Comparison of ENCODE assay signal across 20 cellular contexts in genomic region chr10:45179716-45180115, GRCh38.
DNase-seq lines count a peak whose midpoint lies in the region; ATAC-seq, FAIRE-seq and TF ChIP-seq lines count a peak whose summit lies in the region.
"Had no signal": no experiment of that assay in that cellular context is flagged by ENCODE, and none has a peak within 500 bp of the region (broad histone marks: within the 10 kb centered on the region; RNA-seq: fewer than 3 reads in every experiment).

No MANE protein-coding gene starts in this region.

- TF ChIP-seq POLR2A in K562 (conservative IDR thresholded peaks at IDR 0.05) = no peak

- DNase-seq in SHP77 (lab: John Stamatoyannopoulos, UW) = peak; percentile 1 to 3
- DNase-seq in SHP77 treated with DMSO at 0.1 percent for 48 hours (lab: John Stamatoyannopoulos, UW) = no peak
- no peak for DNase-seq in K562 (ENCODE audit: extremely low read depth in 1 of 4, low spot score in 3 of 4)
- DNase-seq in right atrium auricular region (ENCODE audit: low spot score) = peak; percentile 66
- peak; percentile 32 to 67 for DNase-seq in tibial artery
- no peak for DNase-seq in chondrocyte (ENCODE audit: low spot score)
- no peak for DNase-seq in stimulated activated CD4-positive, alpha-beta T cell treated with anti-CD3 and anti-CD28 coated beads, Interleukin-2, amount 100 ng/mL, for 24 hours
- DNase-seq: activated CD8-positive, alpha-beta memory T cell treated with anti-CD3 and anti-CD28 coated beads, Interleukin-2, amount 50 U/mL, for 4 hours; activated naive CD8-positive, alpha-beta T cell treated with anti-CD3 and anti-CD28 coated beads for 36 hours; C1 segment of cervical spinal cord; dermis blood vessel endothelial cell; NCI-H1417; SJCRH30; T-helper 17 cell; WERI-Rb-1 had no signal

- no peak overlapping the region for H3K4me3 Mint-ChIP-seq in chondrocyte (ENCODE audit: unreplicated experiment)
- H3K4me3 Mint-ChIP-seq: activated naive CD8-positive, alpha-beta T cell treated with anti-CD3 and anti-CD28 coated beads for 36 hours; T-helper 17 cell had no signal

- H3K27ac ChIP-seq in K562 (ENCODE audit: extremely low read depth, low read depth, low read length) (no peak overlapping the region), right atrium auricular region (peak overlapping the region; percentile 37 to 41), tibial artery (peak overlapping the region; percentile 15 to 34)
- H3K27ac ChIP-seq: breast epithelium, neutrophil, SJCRH30, WERI-Rb-1 had no signal

- H3K9me3 ChIP-seq in K562 (replicated peaks; ENCODE audit: control insufficient read depth, insufficient read depth, low read depth, low read length) = no peaks in the 10 kb centered on the region
- no peaks in the 10 kb centered on the region for H3K9me3 ChIP-seq in right atrium auricular region
- H3K9me3 ChIP-seq in tibial artery = no peaks in the 10 kb centered on the region
- H3K9me3 ChIP-seq: breast epithelium, neutrophil, SJCRH30 had no signal

- 42% methylated on average over 12 of the region's 12 CpGs for WGBS in K562 (ENCODE audit: insufficient coverage, low coverage, missing lambda C conversion rate)

- H3K9ac ChIP-seq in K562 (ENCODE audit: insufficient read depth in 1 of 2, low read depth in 2 of 2, low read length in 2 of 2) = peak overlapping the region in 1 of 2 experiments; percentile 76; a peak in 1 of 4 replicates

- BruUV-seq in K562 (replicated peaks; lab: Mats Ljungman, UMichigan) = no TSS peak

- no peaks in the 10 kb centered on the region for H3K27me3 ChIP-seq in K562 (ENCODE audit: control insufficient read depth in 2 of 2, insufficient read depth in 2 of 2, low read length in 2 of 2)
- H3K27me3 ChIP-seq in right atrium auricular region = no peaks in the 10 kb centered on the region
- no peaks in the 10 kb centered on the region for H3K27me3 ChIP-seq in tibial artery
- H3K27me3 ChIP-seq: breast epithelium, neutrophil, SJCRH30 had no signal

- no peak for FAIRE-seq in K562 (lab: Jason Lieb, UNC)
- FAIRE-seq: A204.1 had no signal

- no peak; the same call in 2 of the 3 replicates for ATAC-seq in K562
- no peak for ATAC-seq in GM21528 (IDR thresholded peaks at IDR 0.05; ENCODE audit: low FRiP score, unreplicated experiment)
- ATAC-seq: T-helper 17 cell had no signal

- POLR2A ChIA-PET in K562 (lab: Yijun Ruan, JAX) = interaction anchor here (1.3 kb wide), 1 partner anchor 36 kb away, joined by 3 read pairs; no protein-coding TSS in a partner anchor

- no peaks in the 10 kb centered on the region for H3K36me3 Mint-ChIP-seq in chondrocyte (ENCODE audit: low read depth)
- H3K36me3 Mint-ChIP-seq: activated naive CD8-positive, alpha-beta T cell treated with anti-CD3 and anti-CD28 coated beads for 36 hours had no signal

- no peaks in the 10 kb centered on the region for H4K20me1 ChIP-seq in K562 (replicated peaks; ENCODE audit: control insufficient read depth, insufficient read depth, low read length)

- in situ Hi-C loops in K562 (cut with MboI) = no loop called here

- no peak for TF ChIP-seq RAD21 in K562 (CRISPR knock-in tag; conservative IDR thresholded peaks at IDR 0.05 in 1 of 2, IDR thresholded peaks at IDR 0.05 in 1 of 2)

- no peaks in the 10 kb centered on the region for H3K9me3 Mint-ChIP-seq in chondrocyte (ENCODE audit: low read depth)
- H3K9me3 Mint-ChIP-seq: activated naive CD8-positive, alpha-beta T cell treated with anti-CD3 and anti-CD28 coated beads for 36 hours; activated T-helper 2 cell treated with anti-CD3 and anti-CD28 coated beads, Interferon-gamma antibody, Interleukin-2, Interleukin-4, amounts not matched to agents 10 μg/mL and 5 μg/mL and 100 μg/mL, durations not matched to agents 14 hours and 24 hours and 36 hours had no signal

- no peak for TF ChIP-seq CTCF in K562 (IDR thresholded peaks at IDR 0.05 in 2 of 3, conservative IDR thresholded peaks at IDR 0.05 in 1 of 3; ENCODE audit: insufficient read depth in 2 of 3, low read depth in 1 of 3, low read length in 3 of 3)
- no peak for TF ChIP-seq CTCF in right atrium auricular region (IDR thresholded peaks at IDR 0.05)
- no peak for TF ChIP-seq CTCF in tibial artery (IDR thresholded peaks at IDR 0.05)
- no peak for TF ChIP-seq CTCF in chondrocyte (IDR thresholded peaks at IDR 0.05)

- intact Hi-C loops in K562 (cut with micrococcal nuclease) (no loop called here), tibial artery (cut with DNase I; ENCODE audit: low total_unique reads) (no loop called here)

- no peaks in the 10 kb centered on the region for H3K9me1 ChIP-seq in K562 (ENCODE audit: control insufficient read depth, insufficient read depth, low read length)

- H3K27ac Mint-ChIP-seq in chondrocyte (ENCODE audit: unreplicated experiment) = no peak overlapping the region
- H3K27ac Mint-ChIP-seq: activated naive CD8-positive, alpha-beta T cell treated with anti-CD3 and anti-CD28 coated beads for 36 hours; activated T-helper 2 cell treated with anti-CD3 and anti-CD28 coated beads, Interferon-gamma antibody, Interleukin-2, Interleukin-4, amounts not matched to agents 10 μg/mL and 5 μg/mL and 100 μg/mL, durations not matched to agents 14 hours and 24 hours and 36 hours; T-helper 17 cell had no signal

- no peak for TF ChIP-seq EP300 in K562 (IDR thresholded peaks at IDR 0.05; ENCODE audit: low read length)

- H3K4me1 ChIP-seq in K562 (replicated peaks in 1 of 2; ENCODE audit: control insufficient read depth in 2 of 2, insufficient read depth in 2 of 2, low read length in 2 of 2) (peaks cover 9 to 12% of the 10 kb centered on the region in 2 experiments; a peak in 3 of 5 replicates), right atrium auricular region (no peaks in the 10 kb centered on the region), tibial artery (peaks cover 0 to 31% (median 6%) of the 10 kb centered on the region in 4 donors)
- H3K4me1 ChIP-seq: breast epithelium, SJCRH30 had no signal

- no peak overlapping the region for H3K4me2 ChIP-seq in K562 (ENCODE audit: insufficient read depth, low read length)

- CTCF ChIA-PET in K562 (lab: Yijun Ruan, JAX; ENCODE audit: low intra/inter-chr PET ratio) = no interaction called here

- no peaks in the 10 kb centered on the region for H3K4me1 Mint-ChIP-seq in chondrocyte (ENCODE audit: low read depth)
- H3K4me1 Mint-ChIP-seq: activated naive CD8-positive, alpha-beta T cell treated with anti-CD3 and anti-CD28 coated beads for 36 hours had no signal

- H2AFZ ChIP-seq in K562 (ENCODE audit: low read depth, low read length) = peak overlapping the region; percentile 43

- H3K36me3 ChIP-seq in K562 (ENCODE audit: control insufficient read depth, insufficient read depth, low read length) (no peaks in the 10 kb centered on the region), right atrium auricular region (no peaks in the 10 kb centered on the region), tibial artery (no peaks in the 10 kb centered on the region)
- H3K36me3 ChIP-seq: breast epithelium, neutrophil, SJCRH30, WERI-Rb-1 had no signal

- H3K4me3 ChIP-seq in K562 = no peak overlapping the region
- H3K4me3 ChIP-seq in right atrium auricular region = no peak overlapping the region
- H3K4me3 ChIP-seq in tibial artery = no peak overlapping the region
- H3K4me3 ChIP-seq: breast epithelium, SJCRH30 had no signal

- no peaks in the 10 kb centered on the region for H3K79me2 ChIP-seq in K562 (ENCODE audit: control insufficient read depth, insufficient read depth, low read length)

- peaks cover 14% of the 10 kb centered on the region for H3K27me3 Mint-ChIP-seq in chondrocyte (ENCODE audit: low read depth)

TF ChIP-seq in K562, 482 proteins besides CTCF, POLR2A, EP300 and RAD21:
- no peak for TF ChIP-seq PHTF2 (CRISPR knock-in tag; IDR thresholded peaks at IDR 0.05)

Comparison
In these comparisons a context has a peak if more than half of its experiments do, and no peak if none do; other contexts are left out.
1. DNase-seq: peak in SHP77 (2 of 2), right atrium auricular region (single experiment) and tibial artery (2 of 2); none in SHP77 treated with DMSO at 0.1 percent for 48 hours (single experiment), K562 (0 of 4), chondrocyte (single experiment) and stimulated activated CD4-positive, alpha-beta T cell treated with anti-CD3 and anti-CD28 coated beads, Interleukin-2, amount 100 ng/mL, for 24 hours (0 of 2).